In the genomic region with DNA sequence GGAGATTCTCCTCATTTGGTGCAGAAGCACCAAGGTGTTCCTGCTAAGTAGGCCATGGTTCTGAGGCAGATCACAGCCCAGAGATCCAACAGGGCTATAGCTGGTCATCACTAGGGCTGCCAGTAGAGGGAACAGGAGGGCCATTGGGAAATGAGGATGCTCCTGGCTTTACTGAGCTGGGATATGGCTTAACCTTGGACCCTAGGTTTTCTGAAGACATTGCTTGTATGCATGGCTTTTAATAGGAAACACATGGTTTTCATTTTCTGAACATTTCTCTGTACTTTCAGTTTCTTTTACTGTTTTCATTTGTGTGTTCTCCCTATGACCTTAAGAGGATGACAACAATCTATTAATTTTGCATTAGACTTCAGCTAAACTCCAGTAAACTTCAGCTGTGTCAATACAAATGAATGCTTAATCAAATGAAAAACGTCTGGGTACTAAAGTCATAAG, we compare ENCODE assay signal across 14 cellular contexts. TPM values are rescaled to one million over a fixed set of nuclear protein-coding genes. Genes with fewer than 3 reads are reported as not detected.
DNase-seq lines count a peak whose midpoint lies in the region; ATAC-seq and TF ChIP-seq lines count a peak whose summit lies in the region.
"Had no signal": no experiment of that assay in that cellular context is flagged by ENCODE, and none has a peak within 500 bp of the region (broad histone marks: within the 10 kb centered on the region; RNA-seq: fewer than 3 reads in every experiment).

A gene (minus strand): TSS at position 406 of the 456 bp plus-strand sequence. CDS start 262 bp downstream, at position 144.

- no peaks in the 10 kb centered on the region for H3K27me3 ChIP-seq in neural progenitor cell
- H3K27me3 ChIP-seq: gastrocnemius medialis had no signal

- no peaks in the 10 kb centered on the region for H3K9me3 Mint-ChIP-seq in neural progenitor cell
- H3K9me3 Mint-ChIP-seq in stimulated activated naive CD8-positive, alpha-beta T cell treated with anti-CD3 and anti-CD28 coated beads, Interleukin-15, amount 100 ng/mL, for 72 hours: no peaks in the 10 kb centered on the region
- H3K9me3 Mint-ChIP-seq: natural killer cell treated with Interleukin-12 subunit alpha and Interleukin-12 subunit beta and Interleukin-15 and Interleukin-18, amount 100 ng/mL, for 72 hours had no signal

- no peak within 1 kb of the TSS for H3K4me2 ChIP-seq in neural progenitor cell
- H3K4me2 ChIP-seq: KMS-11 had no signal

- no peaks in the 10 kb centered on the region for H3K4me1 Mint-ChIP-seq in neural progenitor cell
- peaks cover 22% of the 10 kb centered on the region for H3K4me1 Mint-ChIP-seq in stimulated activated naive CD8-positive, alpha-beta T cell treated with anti-CD3 and anti-CD28 coated beads, Interleukin-15, amount 100 ng/mL, for 72 hours

- DNase-seq in NCI-H82 (lab: John Stamatoyannopoulos, UW) (peak; percentile 3), NCI-H82 treated with DMSO at 0.1 percent for 48 hours (lab: John Stamatoyannopoulos, UW; ENCODE audit: unreplicated experiment) (no peak), RWPE1 (ENCODE audit: low spot score) (no peak), neural progenitor cell (ENCODE audit: low spot score) (no peak), NCI-H1048 (lab: John Stamatoyannopoulos, UW) (no peak), left ventricle myocardium superior (no peak)
- DNase-seq in stimulated activated naive CD8-positive, alpha-beta T cell treated with anti-CD3 and anti-CD28 coated beads, Interleukin-15, amount 100 ng/mL, for 72 hours: no peak
- DNase-seq: activated naive CD4-positive, alpha-beta T cell treated with anti-CD3 and anti-CD28 coated beads, Interleukin-2, amount 50 U/mL, for 16 hours; gastrocnemius medialis had no signal

- no peak within 1 kb of the TSS for H3K27ac ChIP-seq in RWPE1
- H3K27ac ChIP-seq in neural progenitor cell: no peak within 1 kb of the TSS
- H3K27ac ChIP-seq: gastrocnemius medialis, KMS-11, SK-N-MC had no signal

- H3K27me3 Mint-ChIP-seq in neural progenitor cell (ENCODE audit: insufficient read depth, low read depth): peaks cover 2% of the 10 kb centered on the region
- no peaks in the 10 kb centered on the region for H3K27me3 Mint-ChIP-seq in stimulated activated naive CD8-positive, alpha-beta T cell treated with anti-CD3 and anti-CD28 coated beads, Interleukin-15, amount 100 ng/mL, for 72 hours

- TF ChIP-seq CTCF in RWPE1 (conservative IDR thresholded peaks at IDR 0.05; ENCODE audit: low read depth) (peak; percentile 14; the same call in 1 of the 2 replicates), neural progenitor cell (IDR thresholded peaks at IDR 0.05) (peak; percentile 22)

- H3K4me3 Mint-ChIP-seq in neural progenitor cell: no peak within 1 kb of the TSS
- no peak within 1 kb of the TSS for H3K4me3 Mint-ChIP-seq in stimulated activated naive CD8-positive, alpha-beta T cell treated with anti-CD3 and anti-CD28 coated beads, Interleukin-15, amount 100 ng/mL, for 72 hours
- H3K4me3 Mint-ChIP-seq: natural killer cell treated with Interleukin-12 subunit alpha and Interleukin-12 subunit beta and Interleukin-15 and Interleukin-18, amount 100 ng/mL, for 72 hours had no signal

- H3K27ac Mint-ChIP-seq in neural progenitor cell: no peak within 1 kb of the TSS
- no peak within 1 kb of the TSS for H3K27ac Mint-ChIP-seq in stimulated activated naive CD8-positive, alpha-beta T cell treated with anti-CD3 and anti-CD28 coated beads, Interleukin-15, amount 100 ng/mL, for 72 hours
- H3K27ac Mint-ChIP-seq: natural killer cell treated with Interleukin-12 subunit alpha and Interleukin-12 subunit beta and Interleukin-15 and Interleukin-18, amount 100 ng/mL, for 72 hours had no signal

- H3K9ac ChIP-seq in neural progenitor cell: no peak within 1 kb of the TSS
- H3K9ac ChIP-seq: KMS-11 had no signal

- no peaks in the 10 kb centered on the region for H3K79me2 ChIP-seq in neural progenitor cell (ENCODE audit: low read depth)

- H3F3A ChIP-seq in neural progenitor cell (ENCODE audit: low read depth): no peaks in the 10 kb centered on the region

- no peaks in the 10 kb centered on the region for H3K9me3 ChIP-seq in neural progenitor cell (ENCODE audit: low read depth)
- H3K9me3 ChIP-seq: gastrocnemius medialis had no signal

- CTCF ChIA-PET in RWPE1 (lab: Yijun Ruan, JAX): interaction anchor here (0.5 to 0.6 kb wide), 2 partner anchors 729 to 1063 kb away, joined by 3 read pairs; no protein-coding TSS in a partner anchor

- POLR2A ChIA-PET in RWPE1 (lab: Yijun Ruan, JAX; ENCODE audit: low non-redundant PET): no interaction called here

- no peaks in the 10 kb centered on the region for H3K36me3 Mint-ChIP-seq in neural progenitor cell
- H3K36me3 Mint-ChIP-seq: natural killer cell treated with Interleukin-12 subunit alpha and Interleukin-12 subunit beta and Interleukin-15 and Interleukin-18, amount 100 ng/mL, for 72 hours had no signal

- H3K4me1 ChIP-seq in neural progenitor cell: no peaks in the 10 kb centered on the region
- H3K4me1 ChIP-seq: gastrocnemius medialis had no signal

- peak; percentile 81 for ATAC-seq in HG02571 (IDR thresholded peaks at IDR 0.05; ENCODE audit: unreplicated experiment)
- no peak for ATAC-seq in left ventricle myocardium superior
- ATAC-seq in stimulated activated naive CD8-positive, alpha-beta T cell treated with anti-CD3 and anti-CD28 coated beads, Interleukin-15, amount 100 ng/mL, for 72 hours: no peak
- ATAC-seq: gastrocnemius medialis; natural killer cell treated with Interleukin-12 subunit alpha and Interleukin-12 subunit beta and Interleukin-15 and Interleukin-18, amount 100 ng/mL, for 72 hours had no signal

- no peaks in the 10 kb centered on the region for H4K20me1 ChIP-seq in neural progenitor cell (ENCODE audit: low read depth)

- intact Hi-C loops in left ventricle myocardium superior (cut with micrococcal nuclease): no loop called here

- H2AFZ ChIP-seq in neural progenitor cell (replicated peaks): no peak within 1 kb of the TSS

- no peak within 1 kb of the TSS for H3K4me3 ChIP-seq in neural progenitor cell
- H3K4me3 ChIP-seq: gastrocnemius medialis, SK-N-MC had no signal

- H3K36me3 ChIP-seq in neural progenitor cell: no peaks in the 10 kb centered on the region
- H3K36me3 ChIP-seq: gastrocnemius medialis had no signal

RNA-seq across cellular contexts. Expression of the gene that starts here (rescaled TPM):
- total RNA-seq in neural progenitor cell (ENCODE audit: low replicate concordance): not detected in 2 replicates
- total RNA-seq in left ventricle myocardium superior: not detected
- total RNA-seq: A172; gastrocnemius medialis; natural killer cell treated with Interleukin-12 subunit alpha and Interleukin-12 subunit beta and Interleukin-15 and Interleukin-18, amount 100 ng/mL, for 72 hours had no signal
